In the genomic region with DNA sequence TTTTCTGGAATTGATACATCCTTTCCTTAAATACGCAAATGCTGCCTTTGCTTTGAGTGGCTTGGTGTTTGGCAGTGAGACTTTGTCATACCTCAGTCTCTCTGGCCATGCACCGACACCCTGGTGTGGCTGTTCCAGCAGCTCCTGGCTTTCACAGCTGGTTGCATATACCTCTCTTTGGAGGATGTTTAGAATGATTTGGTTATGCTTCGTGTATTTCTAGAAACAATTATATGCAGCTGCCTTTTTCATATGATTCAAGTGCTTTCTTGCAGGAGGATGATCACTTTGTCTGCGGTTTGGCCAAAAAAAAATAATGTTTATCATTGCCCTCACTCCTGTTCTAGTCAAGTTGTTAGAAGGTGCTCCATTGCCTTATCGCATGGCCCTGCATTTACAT, we compare ENCODE assay signal across 14 cellular contexts.
A peak's percentile ranks its signal among the peaks of the same experiment; 100 is the strongest.
DNase-seq lines count a peak whose midpoint lies in the region; ATAC-seq and TF ChIP-seq lines count a peak whose summit lies in the region.
"Had no signal": no experiment of that assay in that cellular context is flagged by ENCODE, and none has a peak within 500 bp of the region (broad histone marks: within the 10 kb centered on the region; RNA-seq: fewer than 3 reads in every experiment).

No MANE protein-coding gene starts in this region.

- no peaks in the 10 kb centered on the region for H3K27me3 Mint-ChIP-seq in CD4-positive, alpha-beta T cell
- H3K27me3 Mint-ChIP-seq in stimulated activated memory B cell treated with anti-CD40 and anti-IgM and Interleukin-4, amounts not matched to agents 10 μg/mL and 1 μg/mL and 100 μg/mL, for 72 hours = no peaks in the 10 kb centered on the region

- H3K4me1 Mint-ChIP-seq in CD4-positive, alpha-beta T cell (ENCODE audit: low read depth) = peaks cover 12% of the 10 kb centered on the region
- peaks cover 18% of the 10 kb centered on the region for H3K4me1 Mint-ChIP-seq in stimulated activated memory B cell treated with anti-CD40 and anti-IgM and Interleukin-4, amounts not matched to agents 10 μg/mL and 1 μg/mL and 100 μg/mL, for 72 hours

- no peaks in the 10 kb centered on the region for H3K9me3 Mint-ChIP-seq in CD4-positive, alpha-beta T cell
- no peaks in the 10 kb centered on the region for H3K9me3 Mint-ChIP-seq in stimulated activated memory B cell treated with anti-CD40 and anti-IgM and Interleukin-4, amounts not matched to agents 10 μg/mL and 1 μg/mL and 100 μg/mL, for 72 hours

- peak overlapping the region; percentile 49 for H3K27ac Mint-ChIP-seq in CD4-positive, alpha-beta T cell
- peak overlapping the region; percentile 46 for H3K27ac Mint-ChIP-seq in stimulated activated memory B cell treated with anti-CD40 and anti-IgM and Interleukin-4, amounts not matched to agents 10 μg/mL and 1 μg/mL and 100 μg/mL, for 72 hours

- no peak for DNase-seq in CD4-positive, alpha-beta T cell
- DNase-seq in adrenal gland = no peak
- DNase-seq in NCI-H510A treated with DMSO at 0.1 percent for 48 hours (lab: John Stamatoyannopoulos, UW) = no peak
- DNase-seq in esophagus muscularis mucosa (ENCODE audit: extremely low spot score) = no peak
- DNase-seq: C1 segment of cervical spinal cord, COR-L47, DND-41, GF-D8, KBM-7, NCI-H1092, NCI-H1694 had no signal

- H3K27me3 ChIP-seq in CD4-positive, alpha-beta T cell (ENCODE audit: control insufficient read depth, insufficient read depth, low read length) = no peaks in the 10 kb centered on the region
- H3K27me3 ChIP-seq in adrenal gland = no peaks in the 10 kb centered on the region
- H3K27me3 ChIP-seq in esophagus muscularis mucosa = no peaks in the 10 kb centered on the region

- POLR2A ChIA-PET in CD4-positive, alpha-beta T cell (lab: Charles Lee) = no interaction called here

- CTCF ChIA-PET in CD4-positive, alpha-beta T cell (lab: Charles Lee) = no interaction called here

- H3K36me3 ChIP-seq in adrenal gland (replicated peaks in 1 of 2) = peaks cover 0 to 99% of the 10 kb centered on the region in 2 donors
- H3K36me3 ChIP-seq in esophagus muscularis mucosa = peaks cover 63 to 100% (median 94%) of the 10 kb centered on the region in 4 donors

- intact Hi-C loops in CD4-positive, alpha-beta T cell (cut with DNase I, micrococcal nuclease) = no loop called here
- intact Hi-C loops in adrenal gland (cut with DNase I) = no loop called here
- intact Hi-C loops in esophagus muscularis mucosa (cut with DNase I) = no loop called here

- no peak overlapping the region for H3K4me3 ChIP-seq in adrenal gland
- H3K4me3 ChIP-seq in esophagus muscularis mucosa = no peak overlapping the region

- ATAC-seq in CD4-positive, alpha-beta T cell (ENCODE audit: poor library complexity) = no peak
- ATAC-seq in GM18505 (IDR thresholded peaks at IDR 0.05; ENCODE audit: unreplicated experiment) (peak; percentile 59), GM21381 (IDR thresholded peaks at IDR 0.05; ENCODE audit: unreplicated experiment) (no peak)
- no peak for ATAC-seq in stimulated activated memory B cell treated with anti-CD40 and anti-IgM and Interleukin-4, amounts not matched to agents 10 μg/mL and 1 μg/mL and 100 μg/mL, for 72 hours

- no peak for TF ChIP-seq CTCF in CD4-positive, alpha-beta T cell (IDR thresholded peaks at IDR 0.05)
- TF ChIP-seq CTCF in adrenal gland (IDR thresholded peaks at IDR 0.05) (no peak), esophagus muscularis mucosa (IDR thresholded peaks at IDR 0.05) (no peak)

- H3K27ac ChIP-seq in CD4-positive, alpha-beta T cell (ENCODE audit: low read depth, low read length) = no peak overlapping the region
- H3K27ac ChIP-seq in adrenal gland = peak overlapping the region in 3 of 5 donors; percentile 40 to 92 (median 92)
- no peak overlapping the region for H3K27ac ChIP-seq in esophagus muscularis mucosa (replicated peaks in 1 of 4)

- TF ChIP-seq EP300 in esophagus muscularis mucosa (IDR thresholded peaks at IDR 0.05) = no peak

- no peaks in the 10 kb centered on the region for H3K9me3 ChIP-seq in CD4-positive, alpha-beta T cell (ENCODE audit: control insufficient read depth, low read length)
- H3K9me3 ChIP-seq in adrenal gland (replicated peaks in 1 of 3) = no peaks in the 10 kb centered on the region
- no peaks in the 10 kb centered on the region for H3K9me3 ChIP-seq in esophagus muscularis mucosa

- H3K36me3 Mint-ChIP-seq in CD4-positive, alpha-beta T cell (ENCODE audit: low read depth) = peaks cover 99% of the 10 kb centered on the region
- peaks cover 89% of the 10 kb centered on the region for H3K36me3 Mint-ChIP-seq in stimulated activated memory B cell treated with anti-CD40 and anti-IgM and Interleukin-4, amounts not matched to agents 10 μg/mL and 1 μg/mL and 100 μg/mL, for 72 hours

- WGBS in adrenal gland, 4 donors = 90 to 99% (median 94%) methylated on average over 5 of the region's 5 CpGs
- 80% methylated on average over 5 of the region's 5 CpGs for WGBS in esophagus muscularis mucosa

- TF ChIP-seq POLR2A in GM18505 (IDR thresholded peaks at IDR 0.05; ENCODE audit: borderline replicate concordance, extremely low read depth, insufficient read depth, insufficient read length) (no peak), adrenal gland (IDR thresholded peaks at IDR 0.05) (no peak), esophagus muscularis mucosa (IDR thresholded peaks at IDR 0.05; ENCODE audit: low read depth) (no peak)

- H3K4me1 ChIP-seq in adrenal gland (replicated peaks in 1 of 2) = peaks cover 4 to 69% of the 10 kb centered on the region in 2 donors
- peaks cover 65 to 77% (median 71%) of the 10 kb centered on the region in 4 donors for H3K4me1 ChIP-seq in esophagus muscularis mucosa

- no peak overlapping the region for H3K4me3 Mint-ChIP-seq in CD4-positive, alpha-beta T cell
- H3K4me3 Mint-ChIP-seq in stimulated activated memory B cell treated with anti-CD40 and anti-IgM and Interleukin-4, amounts not matched to agents 10 μg/mL and 1 μg/mL and 100 μg/mL, for 72 hours = no peak overlapping the region

Comparison
In these comparisons a context has a peak if more than half of its experiments do, and no peak if none do; other contexts are left out.
1. H3K27ac ChIP-seq: peak in adrenal gland (3 of 5); none in CD4-positive, alpha-beta T cell (single experiment) and esophagus muscularis mucosa (0 of 4).